In the genomic region with DNA sequence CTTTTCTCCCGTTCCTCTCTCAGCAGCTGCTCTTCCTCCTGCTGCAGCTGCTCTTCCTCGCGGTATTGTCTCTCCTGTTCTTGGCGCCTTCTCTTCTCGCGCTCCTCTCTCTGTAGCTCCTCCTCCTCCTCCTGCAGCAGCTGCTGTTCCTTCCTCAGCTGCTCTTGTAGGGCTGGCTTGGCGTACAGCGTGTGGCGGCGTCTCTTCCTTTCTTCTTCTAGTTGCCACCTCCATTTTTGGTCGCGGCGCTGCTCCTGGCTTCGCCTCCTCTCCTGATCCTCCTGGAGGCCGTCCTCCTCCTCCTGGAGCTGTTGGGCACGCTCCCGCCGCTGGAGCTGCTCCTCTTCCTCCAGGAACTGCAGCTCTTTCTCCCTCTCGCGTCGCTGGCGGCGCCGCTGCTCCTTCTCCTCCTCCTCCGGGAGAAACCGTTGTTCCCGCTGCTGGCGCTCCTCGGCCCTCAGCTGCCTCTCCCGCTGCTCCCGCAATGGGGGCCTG, we compare ENCODE assay signal across 9 cellular contexts. TPM values are rescaled to one million over a fixed set of nuclear protein-coding genes. Genes with fewer than 3 reads are reported as not detected.
A peak's percentile ranks its signal among the peaks of the same experiment; 100 is the strongest.
DNase-seq lines count a peak whose midpoint lies in the region; ATAC-seq and TF ChIP-seq lines count a peak whose summit lies in the region.
"Had no signal": no experiment of that assay in that cellular context is flagged by ENCODE, and none has a peak within 500 bp of the region (broad histone marks: within the 10 kb centered on the region; RNA-seq: fewer than 3 reads in every experiment).

No MANE protein-coding gene starts in this region.

- CTCF ChIA-PET in Caco-2 (lab: Charles Lee): interaction anchor here (0.5 to 1.2 kb wide), 3 partner anchors 11 to 82 kb away, joined by 3 read pairs; no protein-coding TSS in a partner anchor
- CTCF ChIA-PET in activated CD8-positive, alpha-beta T cell treated with anti-CD3 and anti-CD28 coated beads, Interleukin-2, amount 10 ng/mL, durations not matched to agents 7 days and 5 days (lab: Charles Lee): interaction anchor here (1.0 to 2.3 kb wide), 17 partner anchors 15 to 348 kb away, joined by 3 to 12 read pairs (median 4); no protein-coding TSS in a partner anchor

- H3K9me3 Mint-ChIP-seq in Caco-2 (ENCODE audit: unreplicated experiment): no peaks in the 10 kb centered on the region
- no peaks in the 10 kb centered on the region for H3K9me3 Mint-ChIP-seq in activated CD8-positive, alpha-beta T cell treated with anti-CD3 and anti-CD28 coated beads, Interleukin-2, amount 10 ng/mL, durations not matched to agents 7 days and 5 days (ENCODE audit: insufficient read depth)
- H3K9me3 Mint-ChIP-seq: neural crest cell had no signal

- H3K36me3 Mint-ChIP-seq in Caco-2 (ENCODE audit: insufficient read depth, unreplicated experiment): peaks cover 10% of the 10 kb centered on the region
- H3K36me3 Mint-ChIP-seq in activated CD8-positive, alpha-beta T cell treated with anti-CD3 and anti-CD28 coated beads, Interleukin-2, amount 10 ng/mL, durations not matched to agents 7 days and 5 days (ENCODE audit: low read depth): no peaks in the 10 kb centered on the region

- H3K27me3 ChIP-seq in Caco-2 (replicated peaks; ENCODE audit: control insufficient read depth, insufficient read depth, low read length): peaks cover 11% of the 10 kb centered on the region
- peaks cover 55% of the 10 kb centered on the region for H3K27me3 ChIP-seq in MG63
- H3K27me3 ChIP-seq in skeletal muscle satellite cell (ENCODE audit: control insufficient read depth, insufficient read depth, low read length): peaks cover 82% of the 10 kb centered on the region

- peak overlapping the region; percentile 92 for H3K4me2 ChIP-seq in skeletal muscle satellite cell (ENCODE audit: low read length)

- H3K4me3 Mint-ChIP-seq in Caco-2 (ENCODE audit: unreplicated experiment): no peak overlapping the region
- H3K4me3 Mint-ChIP-seq in activated CD8-positive, alpha-beta T cell treated with anti-CD3 and anti-CD28 coated beads, Interleukin-2, amount 10 ng/mL, durations not matched to agents 7 days and 5 days: no peak overlapping the region
- H3K4me3 Mint-ChIP-seq: neural crest cell had no signal

- no peak overlapping the region for H3K27ac Mint-ChIP-seq in Caco-2 (ENCODE audit: unreplicated experiment)
- H3K27ac Mint-ChIP-seq in activated CD8-positive, alpha-beta T cell treated with anti-CD3 and anti-CD28 coated beads, Interleukin-2, amount 10 ng/mL, durations not matched to agents 7 days and 5 days: no peak overlapping the region

- no peaks in the 10 kb centered on the region for H3K9me3 ChIP-seq in Caco-2
- H3K9me3 ChIP-seq in MG63: peaks cover 11% of the 10 kb centered on the region
- H3K9me3 ChIP-seq in skeletal muscle satellite cell (replicated peaks; ENCODE audit: low read length): peaks cover 9% of the 10 kb centered on the region

- H3K36me3 ChIP-seq in Caco-2 (ENCODE audit: control insufficient read depth, insufficient read depth, low read length) (no peaks in the 10 kb centered on the region), MG63 (no peaks in the 10 kb centered on the region), skeletal muscle satellite cell (ENCODE audit: insufficient read depth, low read length) (no peaks in the 10 kb centered on the region)

- peak; percentile 49 for ATAC-seq in activated CD8-positive, alpha-beta T cell treated with anti-CD3 and anti-CD28 coated beads, Interleukin-2, amount 10 ng/mL, durations not matched to agents 7 days and 5 days
- peak; percentile 25 to 73 for ATAC-seq in left cardiac atrium
- ATAC-seq in HG03442 (IDR thresholded peaks at IDR 0.05; ENCODE audit: unreplicated experiment): no peak
- no peak for ATAC-seq in HG02610 (IDR thresholded peaks at IDR 0.05; ENCODE audit: unreplicated experiment)

- H3K9ac ChIP-seq in skeletal muscle satellite cell (ENCODE audit: low read depth, low read length): no peak overlapping the region

- H3K4me3 ChIP-seq in Caco-2 (ENCODE audit: low read depth, low read length): peak overlapping the region; percentile 42
- H3K4me3 ChIP-seq in MG63: peak overlapping the region; percentile 30
- H3K4me3 ChIP-seq in skeletal muscle satellite cell (ENCODE audit: low read length): peak overlapping the region; percentile 69

- H3K4me1 Mint-ChIP-seq in Caco-2 (ENCODE audit: low read depth, unreplicated experiment): peaks cover 10% of the 10 kb centered on the region
- peaks cover 5% of the 10 kb centered on the region for H3K4me1 Mint-ChIP-seq in activated CD8-positive, alpha-beta T cell treated with anti-CD3 and anti-CD28 coated beads, Interleukin-2, amount 10 ng/mL, durations not matched to agents 7 days and 5 days (ENCODE audit: low read depth)
- H3K4me1 Mint-ChIP-seq: neural crest cell had no signal

- H3K27me3 Mint-ChIP-seq in Caco-2 (ENCODE audit: insufficient read depth, unreplicated experiment): peaks cover 11% of the 10 kb centered on the region
- peaks cover 20% of the 10 kb centered on the region for H3K27me3 Mint-ChIP-seq in activated CD8-positive, alpha-beta T cell treated with anti-CD3 and anti-CD28 coated beads, Interleukin-2, amount 10 ng/mL, durations not matched to agents 7 days and 5 days (ENCODE audit: low read depth)

- DNase-seq in Caco-2 (peak in 1 of 2 experiments; percentile 49), MG63 (peak; percentile 64), left cardiac atrium (peak; percentile 32), cerebellar nuclear complex (lab: John Stamatoyannopoulos, UW) (no peak)
- peak; percentile 43 for DNase-seq in activated CD8-positive, alpha-beta T cell treated with anti-CD3 and anti-CD28 coated beads, Interleukin-2, amount 10 ng/mL, durations not matched to agents 7 days and 5 days

- no peak for TF ChIP-seq CTCF in Caco-2 (IDR thresholded peaks at IDR 0.05; ENCODE audit: insufficient read depth in 1 of 2, low read depth in 1 of 2, low read length in 1 of 2, severe bottlenecking in 1 of 2, unreplicated experiment in 1 of 2)

- no TSS peak for BruUV-seq in Caco-2 (replicated peaks; lab: Mats Ljungman, UMichigan)

- intact Hi-C loops in Caco-2 (cut with micrococcal nuclease; ENCODE audit: unreplicated experiment): no loop called here
- intact Hi-C loops in left cardiac atrium (cut with DNase I): no loop called here

- POLR2A ChIA-PET in Caco-2 (lab: Charles Lee): interaction anchor here (0.7 kb wide), 1 partner anchor 62 kb away, joined by 4 read pairs; no protein-coding TSS in a partner anchor
- POLR2A ChIA-PET in activated CD8-positive, alpha-beta T cell treated with anti-CD3 and anti-CD28 coated beads, Interleukin-2, amount 10 ng/mL, durations not matched to agents 7 days and 5 days (lab: Charles Lee): interaction anchor here (0.6 kb wide), 1 partner anchor 625 kb away, joined by 3 read pairs; no protein-coding TSS in a partner anchor

- H3K4me1 ChIP-seq in Caco-2 (no peaks in the 10 kb centered on the region), skeletal muscle satellite cell (ENCODE audit: control insufficient read depth, insufficient read depth, low read length) (peaks cover 49% of the 10 kb centered on the region)

RNA-seq across cellular contexts. Expression of a gene that starts 4.8 kb away (rescaled TPM):
- total RNA-seq in Caco-2 (2022) (0.39 and 0.54 TPM in 2 replicates), left cardiac atrium (under 1 TPM; 0.03 to 0.08 TPM)
- 0.10 TPM in 1 of 2 replicates, not detected in the other for total RNA-seq in MG63 (2014; rRNA removed; shearing (Covaris generic); ENCODE audit: low replicate concordance)
- under 1 TPM in 1 of 2 experiments, not detected in 1; 0.08 TPM for total RNA-seq in activated CD8-positive, alpha-beta T cell treated with anti-CD3 and anti-CD28 coated beads, Interleukin-2, amount 10 ng/mL, durations not matched to agents 7 days and 5 days
- total RNA-seq in skeletal muscle satellite cell (2012; rRNA removed): not detected in 2 replicates
- total RNA-seq: neural crest cell had no signal

RNA-seq across cellular contexts. Expression of a gene that starts 21.5 kb away (rescaled TPM):
- total RNA-seq in Caco-2 (2022) (not detected in 2 replicates), left cardiac atrium (not detected)
- total RNA-seq in MG63 (2014; rRNA removed; shearing (Covaris generic); ENCODE audit: low replicate concordance): not detected in 2 replicates
- total RNA-seq in activated CD8-positive, alpha-beta T cell treated with anti-CD3 and anti-CD28 coated beads, Interleukin-2, amount 10 ng/mL, durations not matched to agents 7 days and 5 days: not detected
- not detected in 2 replicates for total RNA-seq in skeletal muscle satellite cell (2012; rRNA removed)
- total RNA-seq: neural crest cell had no signal

RNA-seq across cellular contexts. Expression of a gene that starts 48.6 kb away (rescaled TPM):
- total RNA-seq in Caco-2 (2022): not detected in 2 replicates
- total RNA-seq in MG63 (2014; rRNA removed; shearing (Covaris generic); ENCODE audit: low replicate concordance): not detected in 2 replicates
- total RNA-seq in activated CD8-positive, alpha-beta T cell treated with anti-CD3 and anti-CD28 coated beads, Interleukin-2, amount 10 ng/mL, durations not matched to agents 7 days and 5 days: not detected
- not detected for total RNA-seq in left cardiac atrium
- not detected in 2 replicates for total RNA-seq in skeletal muscle satellite cell (2012; rRNA removed)
- total RNA-seq: neural crest cell had no signal

Comparison
In these comparisons a context has a peak if more than half of its experiments do, and no peak if none do; other contexts are left out.
1. DNase-seq: peak in MG63 (single experiment), activated CD8-positive, alpha-beta T cell treated with anti-CD3 and anti-CD28 coated beads, Interleukin-2, amount 10 ng/mL, durations not matched to agents 7 days and 5 days (single experiment) and left cardiac atrium (single experiment); none in cerebellar nuclear complex (0 of 2).
2. ATAC-seq: peak in activated CD8-positive, alpha-beta T cell treated with anti-CD3 and anti-CD28 coated beads, Interleukin-2, amount 10 ng/mL, durations not matched to agents 7 days and 5 days (single experiment) and left cardiac atrium (2 of 2); none in HG03442 (single experiment) and HG02610 (single experiment).
3. Peak in every context shown above with its lines, with median percentiles within 50 percentile points of each other: H3K4me3 ChIP-seq.